Comparison of ENCODE assay signal across 22 cellular contexts in genomic region chr5:43348964-43349363, GRCh38. TPM values are rescaled to one million over a fixed set of nuclear protein-coding genes. Genes with fewer than 3 reads are reported as not detected.
DNase-seq lines count a peak whose midpoint lies in the region; ATAC-seq, FAIRE-seq and TF ChIP-seq lines count a peak whose summit lies in the region.
"Had no signal": no experiment of that assay in that cellular context is flagged by ENCODE, and none has a peak within 500 bp of the region (broad histone marks: within the 10 kb centered on the region; RNA-seq: fewer than 3 reads in every experiment).

No MANE protein-coding gene starts in this region.

- no peak overlapping the region for H2BK20ac ChIP-seq in H1 (ENCODE audit: low read length)

- H4K5ac ChIP-seq in H1 (ENCODE audit: insufficient read length, low read depth, low read length) = no peak overlapping the region

- TF ChIP-seq EP300 in H1 (IDR thresholded peaks at IDR 0.05; ENCODE audit: borderline replicate concordance in 1 of 2, low read depth in 2 of 2, low read length in 2 of 2) (no peak), esophagus muscularis mucosa (IDR thresholded peaks at IDR 0.05) (no peak)

- no peak for ATAC-seq in HG03045 (IDR thresholded peaks at IDR 0.05; ENCODE audit: unreplicated experiment)
- no peak for ATAC-seq in sciatic nerve
- ATAC-seq: CD8-positive, alpha-beta T cell had no signal

- CTCF ChIA-PET in H1 (lab: Charles Lee; ENCODE audit: partially characterized antibody) = interaction anchor here (0.9 to 1.3 kb wide), 4 partner anchors 9 to 244 kb away, joined by 3 read pairs; no protein-coding TSS in a partner anchor

- intact Hi-C loops in esophagus muscularis mucosa (cut with DNase I) = no loop called here
- intact Hi-C loops in sciatic nerve (cut with DNase I) = no loop called here

- H3K36me3 ChIP-seq in H1 (ENCODE audit: control insufficient read depth in 2 of 4, insufficient read depth in 4 of 4, low read length in 3 of 4) (no peaks in the 10 kb centered on the region), esophagus muscularis mucosa (no peaks in the 10 kb centered on the region)
- H3K36me3 ChIP-seq: BLaER1 had no signal

- no peak overlapping the region; the same call in 1 of the 2 replicates for H4K8ac ChIP-seq in H1 (ENCODE audit: extremely low read depth, insufficient read depth, low read length)

- 88% methylated on average over 1 of the region's 1 CpG; no CpG with 5 or more reads in 1 of the 2 experiments for WGBS in H1 (ENCODE audit: extremely low coverage in 1 of 2, insufficient coverage in 1 of 2, insufficient read length in 1 of 2, insufficient replicate concordance in 2 of 2, low coverage in 1 of 2, low lambda C conversion rate in 2 of 2, missing lambda C conversion rate in 1 of 2), 2 experiments
- 94% methylated on average over 1 of the region's 1 CpG for WGBS in esophagus muscularis mucosa

- no peak overlapping the region for H2BK15ac ChIP-seq in H1 (ENCODE audit: low read length)

- H3K4me3 ChIP-seq in H1 (ENCODE audit: extremely low read depth in 1 of 4, insufficient read depth in 2 of 4, low read depth in 3 of 4, low read length in 4 of 4) (no peak overlapping the region), esophagus muscularis mucosa (no peak overlapping the region)
- H3K4me3 ChIP-seq: BLaER1 had no signal

- H3K18ac ChIP-seq in H1 (ENCODE audit: extremely low read depth, low read length) = no peak overlapping the region

- DNase-seq in NCI-H146 (lab: John Stamatoyannopoulos, UW) (peak; percentile 30), NCI-H146 treated with DMSO at 0.1 percent for 48 hours (lab: John Stamatoyannopoulos, UW; ENCODE audit: unreplicated experiment) (no peak), H1 (ENCODE audit: low read depth in 1 of 2, low spot score in 2 of 2) (no peak), esophagus muscularis mucosa (ENCODE audit: extremely low spot score) (peak; percentile 70), urothelium cell line (ENCODE audit: low spot score) (no peak), NCI-H748 (lab: John Stamatoyannopoulos, UW; ENCODE audit: unreplicated experiment) (no peak), sciatic nerve (ENCODE audit: low spot score) (no peak)
- DNase-seq: Caco-2; CD4-positive, CD25-positive, alpha-beta regulatory T cell; CD8-positive, alpha-beta T cell; DMS153; DND-41; GOT3; H7; HCEC 1CT had no signal

- no peak for TF ChIP-seq POLR2A in H1 (IDR thresholded peaks at IDR 0.05; ENCODE audit: control extremely low read depth in 1 of 2, low read depth in 2 of 2, low read length in 2 of 2)
- TF ChIP-seq POLR2A in esophagus muscularis mucosa (IDR thresholded peaks at IDR 0.05; ENCODE audit: low read depth) = no peak

- H2BK12ac ChIP-seq in H1 (ENCODE audit: low read depth, low read length) = no peak overlapping the region

- no peaks in the 10 kb centered on the region for H4K20me1 ChIP-seq in H1 (replicated peaks in 1 of 2; ENCODE audit: control insufficient read depth in 1 of 2, insufficient read depth in 2 of 2, low read length in 2 of 2)
- H4K20me1 ChIP-seq: BLaER1 had no signal

- no peak overlapping the region for H2BK120ac ChIP-seq in H1 (replicated peaks; ENCODE audit: low read depth, low read length)

- H3K56ac ChIP-seq in H1 (replicated peaks; ENCODE audit: insufficient read length, low read depth, low read length) = no peak overlapping the region

- TF ChIP-seq CTCF in H1 (IDR thresholded peaks at IDR 0.05; ENCODE audit: control extremely low read depth in 1 of 3, insufficient read depth in 1 of 3, low read depth in 1 of 3, low read length in 3 of 3) = no peak
- TF ChIP-seq CTCF in esophagus muscularis mucosa (IDR thresholded peaks at IDR 0.05) = no peak

- H3K4me2 ChIP-seq in H1 (ENCODE audit: insufficient read depth in 1 of 2, low read depth in 2 of 2, low read length in 2 of 2) = no peak overlapping the region
- H3K4me2 ChIP-seq: BLaER1 had no signal

- no peak overlapping the region for H2AK5ac ChIP-seq in H1 (ENCODE audit: low read depth, low read length)

- FAIRE-seq in H1 (lab: Jason Lieb, UNC) (no peak), urothelium cell line (lab: Jason Lieb, UNC) (peak; percentile 52)
- FAIRE-seq: A204.1, G401.6, GM12892 had no signal

- TF ChIP-seq RAD21 in H1 (IDR thresholded peaks at IDR 0.05 in 1 of 2, conservative IDR thresholded peaks at IDR 0.05 in 1 of 2; ENCODE audit: low read depth in 2 of 2, low read length in 2 of 2) = no peak

- H3K4me1 ChIP-seq in H1 (replicated peaks in 1 of 4; ENCODE audit: control insufficient read depth in 3 of 4, insufficient read depth in 4 of 4, low read length in 3 of 4) (no peaks in the 10 kb centered on the region), esophagus muscularis mucosa (no peaks in the 10 kb centered on the region)
- H3K4me1 ChIP-seq: BLaER1 had no signal

- H3K23ac ChIP-seq in H1 (ENCODE audit: insufficient read length) = no peak overlapping the region

- POLR2A ChIA-PET in H1 (lab: Charles Lee; ENCODE audit: partially characterized antibody) = interaction anchor here (0.9 kb wide), 1 partner anchor 9 kb away, joined by 4 read pairs; no protein-coding TSS in a partner anchor

- no peaks in the 10 kb centered on the region for H3K27me3 ChIP-seq in H1 (replicated peaks in 1 of 4; ENCODE audit: control insufficient read depth in 3 of 4, extremely low read depth in 1 of 4, insufficient read depth in 3 of 4, low read length in 3 of 4)
- H3K27me3 ChIP-seq in esophagus muscularis mucosa = no peaks in the 10 kb centered on the region
- H3K27me3 ChIP-seq: BLaER1 had no signal

- no peak overlapping the region for H3K4ac ChIP-seq in H1 (replicated peaks; ENCODE audit: insufficient read length, low read depth, low read length)

- no peaks in the 10 kb centered on the region for H3K79me2 ChIP-seq in H1 (ENCODE audit: control insufficient read depth in 1 of 2, insufficient read depth in 2 of 2, low read length in 2 of 2)

- H3K23me2 ChIP-seq in H1 (ENCODE audit: low read depth, low read length) = no peaks in the 10 kb centered on the region

- H3K9me3 ChIP-seq in H1 (ENCODE audit: insufficient read depth in 2 of 2, low read depth in 1 of 2, low read length in 1 of 2) (no peaks in the 10 kb centered on the region), esophagus muscularis mucosa (no peaks in the 10 kb centered on the region)
- H3K9me3 ChIP-seq: BLaER1 had no signal

- no peak overlapping the region for H3K9ac ChIP-seq in H1 (replicated peaks in 1 of 4; ENCODE audit: extremely low read depth in 1 of 4, low read depth in 3 of 4, low read length in 3 of 4)
- H3K9ac ChIP-seq: BLaER1 had no signal

- peak overlapping the region; percentile 30 for H4K91ac ChIP-seq in H1 (replicated peaks; ENCODE audit: insufficient read length, low read length)

- no peak overlapping the region for H2BK5ac ChIP-seq in H1 (ENCODE audit: low read depth, low read length)

- no peaks in the 10 kb centered on the region for H3K79me1 ChIP-seq in H1 (ENCODE audit: low read depth, low read length)

- H3K27ac ChIP-seq in H1 (ENCODE audit: low read depth, low read length) (no peak overlapping the region), esophagus muscularis mucosa (replicated peaks in 1 of 4) (no peak overlapping the region)
- H3K27ac ChIP-seq: 22Rv1, BLaER1, C4-2B had no signal

- no peak overlapping the region for H3K14ac ChIP-seq in H1 (ENCODE audit: insufficient read length)

- H2AFZ ChIP-seq in H1 (ENCODE audit: low read length) = no peak overlapping the region

TF ChIP-seq in H1, 55 proteins besides CTCF, POLR2A, EP300 and RAD21:
- TF ChIP-seq ASH2L (IDR thresholded peaks at IDR 0.05; ENCODE audit: low read length) (no peak), JUND (IDR thresholded peaks at IDR 0.05; ENCODE audit: low read length) (no peak), SIRT6 (IDR thresholded peaks at IDR 0.05; ENCODE audit: low read length) (no peak), KDM5A (IDR thresholded peaks at IDR 0.05; ENCODE audit: low read length) (no peak), YY1 (IDR thresholded peaks at IDR 0.05; ENCODE audit: low read depth, low read length) (no peak), CBX8 (IDR thresholded peaks at IDR 0.05; ENCODE audit: borderline replicate concordance, low read depth, low read length) (no peak), TAF7 (optimal IDR thresholded peaks at IDR 0.05; ENCODE audit: borderline replicate concordance, low read depth, low read length) (no peak), BRCA1 (IDR thresholded peaks at IDR 0.05; ENCODE audit: low read depth, low read length) (no peak), ZNF274 (IDR thresholded peaks at IDR 0.05; ENCODE audit: borderline replicate concordance, extremely low read depth, low read length) (no peak), CREB1 (IDR thresholded peaks at IDR 0.05) (no peak), CTBP2 (IDR thresholded peaks at IDR 0.05; ENCODE audit: borderline replicate concordance, insufficient read depth, insufficient read length, low read length) (no peak), POU5F1 (IDR thresholded peaks at IDR 0.05; ENCODE audit: low read depth, low read length) (no peak), RBBP5 (IDR thresholded peaks at IDR 0.05; ENCODE audit: borderline replicate concordance, low read depth, low read length) (no peak)
- TF ChIP-seq, protein P1, sequence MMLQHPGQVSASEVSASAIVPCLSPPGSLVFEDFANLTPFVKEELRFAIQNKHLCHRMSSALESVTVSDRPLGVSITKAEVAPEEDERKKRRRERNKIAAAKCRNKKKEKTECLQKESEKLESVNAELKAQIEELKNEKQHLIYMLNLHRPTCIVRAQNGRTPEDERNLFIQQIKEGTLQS (IDR thresholded peaks at IDR 0.05; ENCODE audit: insufficient read depth, low read depth, low read length) = no peak

RNA-seq across cellular contexts. Expression of gene HMGCS1, which starts 35.8 kb away (rescaled TPM):
- total RNA-seq in H1 (2021; fragmentation: NEBNext Ultra II Directional; extraction: Animal tissue kit (Norgen Biotek cat#: 25700)) = 230 and 236 TPM in 2 replicates
- 45.2 and 63.6 TPM in 2 replicates for polyA plus RNA-seq in H1 (2011; rRNA removed)
- polyA plus RNA-seq in H1 (2011; cell fraction: cytosol; rRNA removed) = 91.4 TPM
- 34.7 TPM for polyA plus RNA-seq in H1 (2011; cell fraction: nucleus; rRNA removed)
- polyA plus RNA-seq in H1 (2012, experiment 1 of 2) = 121 to 218 TPM (median 145 TPM) in 4 replicates
- polyA plus RNA-seq in H1 (2012, experiment 2 of 2) = 11.8 TPM
- polyA plus RNA-seq in H1 (2013, experiment 1 of 2) = 214 TPM
- polyA plus RNA-seq in H1 (2013, experiment 2 of 2) = 235 TPM
- 152 and 224 TPM in 2 replicates for polyA minus RNA-seq in H1 (2011; rRNA and poly(A)+ RNA removed)
- polyA minus RNA-seq in H1 (2011; cell fraction: cytosol; rRNA and poly(A)+ RNA removed) = 128 TPM
- 107 TPM for polyA minus RNA-seq in H1 (2011; cell fraction: nucleus; rRNA and poly(A)+ RNA removed)
- total RNA-seq in esophagus muscularis mucosa (10 to 100 TPM; 11.1 to 19.9 (median 12.7) TPM), sciatic nerve (115 TPM)

Comparison
In these comparisons a context has a peak if more than half of its experiments do, and no peak if none do; other contexts are left out.
1. DNase-seq: peak in NCI-H146 (single experiment) and esophagus muscularis mucosa (single experiment); none in NCI-H146 treated with DMSO at 0.1 percent for 48 hours (single experiment), H1 (0 of 2), urothelium cell line (single experiment), NCI-H748 (single experiment) and sciatic nerve (single experiment).